18 cellular contexts compared by ENCODE assay signal in the genomic region with DNA sequence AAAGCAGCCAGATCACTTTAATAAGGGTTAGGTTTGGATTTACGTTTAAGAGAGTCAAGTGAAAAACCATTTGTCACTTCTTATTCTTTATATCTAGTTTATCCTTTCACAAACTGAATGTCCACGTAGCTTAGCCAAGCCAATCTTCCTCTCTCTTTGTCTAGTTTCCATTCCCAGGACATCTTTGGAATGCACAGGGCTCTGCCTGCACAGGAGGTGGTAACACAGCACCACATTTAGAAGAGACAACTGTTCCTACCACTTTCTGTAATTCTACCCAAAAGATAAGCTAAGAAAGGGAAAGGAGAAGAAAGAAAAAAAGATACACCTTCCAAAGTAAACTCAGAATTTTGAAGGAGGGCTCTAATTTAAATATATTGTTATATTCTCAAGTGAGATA.
"Had no signal": no experiment of that assay in that cellular context is flagged by ENCODE, and none has a peak within 500 bp of the region (broad histone marks: within the 10 kb centered on the region; RNA-seq: fewer than 3 reads in every experiment).

No MANE protein-coding gene starts in this region.

- H3K9me3 ChIP-seq: MG63, SK-N-SH had no signal

- H3K27ac ChIP-seq: RWPE1 had no signal

- H3K4me3 ChIP-seq: MG63 had no signal

- H3K36me3 ChIP-seq: MG63 had no signal

- H3K9me2 ChIP-seq: SK-N-SH had no signal

- H3K4me2 ChIP-seq: SK-N-SH had no signal

- H3K9ac ChIP-seq: SK-N-SH had no signal

- DNase-seq: KG1, MG63, NCI-H1092, NCI-H1105 treated with DMSO at 0.1 percent for 48 hours, NCI-H1417 treated with DMSO at 0.1 percent for 48 hours, NCI-H146, NCI-H187, NCI-H2029, NCI-H2081 treated with DMSO at 0.1 percent for 48 hours, NCI-H2171, NCI-H226, NCI-H510A, NCI-H524 treated with DMSO at 0.1 percent for 48 hours, NCI-H69, NCI-H774, SHP77, SK-N-SH had no signal
